Comparison of ENCODE assay signal across 16 cellular contexts in genomic region chr4:141179474-141180026, GRCh38.
DNase-seq lines count a peak whose midpoint lies in the region; ATAC-seq and TF ChIP-seq lines count a peak whose summit lies in the region.
"Had no signal": no experiment of that assay in that cellular context is flagged by ENCODE, and none has a peak within 500 bp of the region (broad histone marks: within the 10 kb centered on the region; RNA-seq: fewer than 3 reads in every experiment).

No MANE protein-coding gene starts in this region.

- ATAC-seq in SK-N-SH treated with all-trans-retinoic acid at 6 μM for 48 hours, result no peak; the same call in 2 of the 3 replicates
- ATAC-seq in stimulated activated naive B cell treated with anti-CD40 and anti-IgM and Interleukin-4, amounts not matched to agents 10 μg/mL and 1 μg/mL and 100 μg/mL, for 72 hours (replicated peaks), result no peak
- ATAC-seq: CD8-positive, alpha-beta T cell had no signal

- H3K36me3 Mint-ChIP-seq in stimulated activated naive B cell treated with anti-CD40 and anti-IgM and Interleukin-4, amounts not matched to agents 10 μg/mL and 1 μg/mL and 100 μg/mL, for 72 hours, result no peaks in the 10 kb centered on the region
- H3K36me3 Mint-ChIP-seq: CD4-positive, CD25-positive, alpha-beta regulatory T cell; CD8-positive, alpha-beta T cell had no signal

- H3K4me1 Mint-ChIP-seq in stimulated activated naive B cell treated with anti-CD40 and anti-IgM and Interleukin-4, amounts not matched to agents 10 μg/mL and 1 μg/mL and 100 μg/mL, for 72 hours, result peaks cover 0 to 2% of the 10 kb centered on the region in 2 donors
- H3K4me1 Mint-ChIP-seq: B cell; CD4-positive, CD25-positive, alpha-beta regulatory T cell had no signal

- H3K9me3 Mint-ChIP-seq in stimulated activated naive B cell treated with anti-CD40 and anti-IgM and Interleukin-4, amounts not matched to agents 10 μg/mL and 1 μg/mL and 100 μg/mL, for 72 hours, result peaks cover 0 to under 1% of the 10 kb centered on the region in 2 donors
- H3K9me3 Mint-ChIP-seq: CD8-positive, alpha-beta T cell; HFFc6 had no signal

- no peak overlapping the region for H3K4me3 Mint-ChIP-seq in stimulated activated naive B cell treated with anti-CD40 and anti-IgM and Interleukin-4, amounts not matched to agents 10 μg/mL and 1 μg/mL and 100 μg/mL, for 72 hours
- H3K4me3 Mint-ChIP-seq: B cell; CD4-positive, CD25-positive, alpha-beta regulatory T cell; CD8-positive, alpha-beta T cell; HFFc6 had no signal

- H3K27me3 Mint-ChIP-seq in stimulated activated naive B cell treated with anti-CD40 and anti-IgM and Interleukin-4, amounts not matched to agents 10 μg/mL and 1 μg/mL and 100 μg/mL, for 72 hours, result peaks cover 5 to 16% of the 10 kb centered on the region in 2 donors

- H3K27ac Mint-ChIP-seq in stimulated activated naive B cell treated with anti-CD40 and anti-IgM and Interleukin-4, amounts not matched to agents 10 μg/mL and 1 μg/mL and 100 μg/mL, for 72 hours, result no peak overlapping the region
- H3K27ac Mint-ChIP-seq: B cell; CD4-positive, CD25-positive, alpha-beta regulatory T cell; CD8-positive, alpha-beta T cell; HFFc6 had no signal

- DNase-seq in NCI-H82 (lab: John Stamatoyannopoulos, UW), result peak; percentile 39
- DNase-seq in NCI-H82 treated with DMSO at 0.1 percent for 48 hours (lab: John Stamatoyannopoulos, UW; ENCODE audit: unreplicated experiment), result no peak
- DNase-seq in NCI-H69 (lab: John Stamatoyannopoulos, UW), result peak; percentile 8
- no peak for DNase-seq in stimulated activated naive B cell treated with anti-CD40 and anti-IgM and Interleukin-4, amounts not matched to agents 10 μg/mL and 1 μg/mL and 100 μg/mL, for 72 hours
- no peak for DNase-seq in NCI-H526 treated with DMSO at 0.1 percent for 48 hours (lab: John Stamatoyannopoulos, UW)
- no peak for DNase-seq in activated CD4-positive, alpha-beta T cell treated with anti-CD3 and anti-CD28 coated beads, Interleukin-2, amount 50 U/mL, for 1 hour
- DNase-seq: Caco-2; CD4-positive, CD25-positive, alpha-beta regulatory T cell; CD8-positive, alpha-beta T cell; DMS79; EL; GDM1; GOT3; HFFc6 had no signal

TF ChIP-seq in SK-N-SH treated with all-trans-retinoic acid at 6 μM for 48 hours, 23 proteins besides CTCF, POLR2A, EP300 and RAD21:
- TF ChIP-seq CSDC2 (CRISPR knock-in tag; IDR thresholded peaks at IDR 0.05) (no peak), TCF4 (CRISPR knock-in tag; IDR thresholded peaks at IDR 0.05; ENCODE audit: borderline replicate concordance) (peak; percentile 65; the same call in 1 of the 2 replicates), ZFP3 (CRISPR knock-in tag; IDR thresholded peaks at IDR 0.05) (peak; percentile 93), POU6F1 (CRISPR knock-in tag; IDR thresholded peaks at IDR 0.05; ENCODE audit: borderline replicate concordance, low read depth) (no peak), TSHZ2 (CRISPR knock-in tag; IDR thresholded peaks at IDR 0.05) (peak; percentile 84)

Comparison
In these comparisons a context has a peak if more than half of its experiments do, and no peak if none do; other contexts are left out.
1. DNase-seq: peak in NCI-H82 (single experiment) and NCI-H69 (single experiment); none in NCI-H82 treated with DMSO at 0.1 percent for 48 hours (single experiment), stimulated activated naive B cell treated with anti-CD40 and anti-IgM and Interleukin-4, amounts not matched to agents 10 μg/mL and 1 μg/mL and 100 μg/mL, for 72 hours (single experiment), NCI-H526 treated with DMSO at 0.1 percent for 48 hours (single experiment) and activated CD4-positive, alpha-beta T cell treated with anti-CD3 and anti-CD28 coated beads, Interleukin-2, amount 50 U/mL, for 1 hour (single experiment).